Comparison of ENCODE assay signal across 8 cellular contexts in genomic region chr12:93571854-93572711, GRCh38. TPM values are rescaled to one million over a fixed set of nuclear protein-coding genes. Genes with fewer than 3 reads are reported as not detected.
A peak's percentile ranks its signal among the peaks of the same experiment; 100 is the strongest.
DNase-seq lines count a peak whose midpoint lies in the region; ATAC-seq and TF ChIP-seq lines count a peak whose summit lies in the region.

TSS of gene SOCS2 (plus strand) at chr12:93572675. CDS start at chr12:93572898, 223 bp downstream.

- POLR2A ChIA-PET in activated CD4-positive, alpha-beta T cell treated with anti-CD3 and anti-CD28 coated beads, Interleukin-2, amount 10 ng/mL, durations not matched to agents 7 days and 5 days (lab: Charles Lee), result no interaction called here

- peaks cover 35% of the 10 kb centered on the region for H3K4me1 Mint-ChIP-seq in activated CD4-positive, alpha-beta T cell treated with anti-CD3 and anti-CD28 coated beads, Interleukin-2, amount 10 ng/mL, durations not matched to agents 7 days and 5 days
- H3K4me1 Mint-ChIP-seq in endothelial cell (ENCODE audit: unreplicated experiment), result peaks cover 11% of the 10 kb centered on the region

- H3K9me3 Mint-ChIP-seq in activated CD4-positive, alpha-beta T cell treated with anti-CD3 and anti-CD28 coated beads, Interleukin-2, amount 10 ng/mL, durations not matched to agents 7 days and 5 days, result no peaks in the 10 kb centered on the region
- no peaks in the 10 kb centered on the region for H3K9me3 Mint-ChIP-seq in endothelial cell (ENCODE audit: unreplicated experiment)

- peak within 1 kb of the TSS; percentile 92 for H3K4me3 Mint-ChIP-seq in activated CD4-positive, alpha-beta T cell treated with anti-CD3 and anti-CD28 coated beads, Interleukin-2, amount 10 ng/mL, durations not matched to agents 7 days and 5 days
- H3K4me3 Mint-ChIP-seq in endothelial cell (ENCODE audit: unreplicated experiment), result peak within 1 kb of the TSS; percentile 95

- peak within 1 kb of the TSS; percentile 85 to 86 for H3K9ac ChIP-seq in mucosa of rectum (ENCODE audit: low read depth in 1 of 2, low read length in 2 of 2)

- peaks cover 6 to 18% of the 10 kb centered on the region in 2 donors for H3K36me3 ChIP-seq in mucosa of rectum (ENCODE audit: control insufficient read depth in 2 of 2, insufficient read depth in 2 of 2, low read length in 2 of 2)
- no peaks in the 10 kb centered on the region for H3K36me3 ChIP-seq in thoracic aorta

- H3K36me3 Mint-ChIP-seq in activated CD4-positive, alpha-beta T cell treated with anti-CD3 and anti-CD28 coated beads, Interleukin-2, amount 10 ng/mL, durations not matched to agents 7 days and 5 days (ENCODE audit: low read depth), result peaks cover 43% of the 10 kb centered on the region
- peaks cover 12% of the 10 kb centered on the region for H3K36me3 Mint-ChIP-seq in endothelial cell (ENCODE audit: low read depth, unreplicated experiment)

- TF ChIP-seq CTCF in LNCaP clone FGC (IDR thresholded peaks at IDR 0.05; ENCODE audit: control insufficient read depth, extremely low read depth, insufficient read depth) (no peak), endothelial cell (IDR thresholded peaks at IDR 0.05; ENCODE audit: unreplicated experiment) (no peak), thoracic aorta (IDR thresholded peaks at IDR 0.05) (peak; percentile 12)

- H3K27me3 ChIP-seq in mucosa of rectum (ENCODE audit: control insufficient read depth in 2 of 2, insufficient read depth in 2 of 2, low read length in 2 of 2), result no peaks in the 10 kb centered on the region
- H3K27me3 ChIP-seq in thoracic aorta (replicated peaks; ENCODE audit: insufficient read depth), result no peaks in the 10 kb centered on the region

- peak within 1 kb of the TSS; percentile 70 for H3K4me3 ChIP-seq in LNCaP clone FGC (ENCODE audit: low read depth, low read length)
- peak within 1 kb of the TSS; percentile 92 to 94 for H3K4me3 ChIP-seq in mucosa of rectum (ENCODE audit: low read length in 2 of 2)
- peak within 1 kb of the TSS; percentile 84 for H3K4me3 ChIP-seq in thoracic aorta

- peak within 1 kb of the TSS; percentile 92 for H3K27ac Mint-ChIP-seq in activated CD4-positive, alpha-beta T cell treated with anti-CD3 and anti-CD28 coated beads, Interleukin-2, amount 10 ng/mL, durations not matched to agents 7 days and 5 days
- peak within 1 kb of the TSS; percentile 74 for H3K27ac Mint-ChIP-seq in endothelial cell (ENCODE audit: unreplicated experiment)

- CTCF ChIA-PET in activated CD4-positive, alpha-beta T cell treated with anti-CD3 and anti-CD28 coated beads, Interleukin-2, amount 10 ng/mL, durations not matched to agents 7 days and 5 days (lab: Charles Lee), result interaction anchor here (0.6 to 1.8 kb wide), 3 partner anchors 9 to 530 kb away, joined by 4 to 9 read pairs (median 6); no protein-coding TSS in a partner anchor

- H3K4me1 ChIP-seq in mucosa of rectum (ENCODE audit: control insufficient read depth in 2 of 2, insufficient read depth in 2 of 2, low read length in 2 of 2) (peaks cover 15 to 20% of the 10 kb centered on the region in 2 donors), thoracic aorta (ENCODE audit: control insufficient read depth in 1 of 2, low read depth in 2 of 2) (peaks cover 4 to 27% of the 10 kb centered on the region in 2 donors)

- peaks cover 16% of the 10 kb centered on the region for H3K27me3 Mint-ChIP-seq in activated CD4-positive, alpha-beta T cell treated with anti-CD3 and anti-CD28 coated beads, Interleukin-2, amount 10 ng/mL, durations not matched to agents 7 days and 5 days
- peaks cover 19% of the 10 kb centered on the region for H3K27me3 Mint-ChIP-seq in endothelial cell (ENCODE audit: unreplicated experiment)

- H3K27ac ChIP-seq in mucosa of rectum (ENCODE audit: low read depth in 2 of 2, low read length in 2 of 2), result peak within 1 kb of the TSS; percentile 95 to 96
- H3K27ac ChIP-seq in thoracic aorta, result peak within 1 kb of the TSS; percentile 84 to 93

- peak; percentile 13 for ATAC-seq in GM18511 (IDR thresholded peaks at IDR 0.05; ENCODE audit: unreplicated experiment)
- ATAC-seq in thoracic aorta (ENCODE audit: insufficient number of reproducible peaks, low FRiP score, low read depth), result no peak

- DNase-seq in LNCaP clone FGC (ENCODE audit: low read depth), result no peak
- peak; percentile 36 for DNase-seq in activated CD4-positive, alpha-beta T cell treated with anti-CD3 and anti-CD28 coated beads, Interleukin-2, amount 10 ng/mL, durations not matched to agents 7 days and 5 days
- peak; percentile 68 for DNase-seq in endothelial cell (ENCODE audit: low spot score)
- DNase-seq in thoracic aorta (ENCODE audit: low spot score), result no peak
- DNase-seq in SKM-1 treated with dmso at 0.1 percent for 144 hours (lab: John Stamatoyannopoulos, UW; ENCODE audit: unreplicated experiment), result no peak
- DNase-seq in NCI-H128 (lab: John Stamatoyannopoulos, UW; ENCODE audit: unreplicated experiment), result no peak

- no peaks in the 10 kb centered on the region for H3K9me3 ChIP-seq in mucosa of rectum (ENCODE audit: control insufficient read depth in 2 of 2, low read length in 2 of 2)
- H3K9me3 ChIP-seq in thoracic aorta, result no peaks in the 10 kb centered on the region

RNA-seq across cellular contexts. Expression of gene SOCS2, which starts in this region (rescaled TPM):
- total RNA-seq in activated CD4-positive, alpha-beta T cell treated with anti-CD3 and anti-CD28 coated beads, Interleukin-2, amount 10 ng/mL, durations not matched to agents 7 days and 5 days, result 10 to 100 TPM; 28.0 to 31.6 TPM
- total RNA-seq in endothelial cell (ENCODE audit: unreplicated experiment) (19.5 TPM), thoracic aorta (10 to 100 TPM; 51.4 to 56.3 TPM)

Comparison
In these comparisons a context has a peak if more than half of its experiments do, and no peak if none do; other contexts are left out.
1. DNase-seq: peak in activated CD4-positive, alpha-beta T cell treated with anti-CD3 and anti-CD28 coated beads, Interleukin-2, amount 10 ng/mL, durations not matched to agents 7 days and 5 days (single experiment) and endothelial cell (single experiment); none in LNCaP clone FGC (single experiment), thoracic aorta (single experiment), SKM-1 treated with dmso at 0.1 percent for 144 hours (single experiment) and NCI-H128 (single experiment).
2. Peak in every context shown above with its lines, with median percentiles within 50 percentile points of each other: H3K4me3 ChIP-seq.